In genomic region chr7:50577569-50577968, GRCh38 we compare ENCODE assay signal across 18 cellular contexts. TPM values are rescaled to one million over a fixed set of nuclear protein-coding genes. Genes with fewer than 3 reads are reported as not detected.
DNase-seq lines count a peak whose midpoint lies in the region; ATAC-seq and TF ChIP-seq lines count a peak whose summit lies in the region.
"Had no signal": no experiment of that assay in that cellular context is flagged by ENCODE, and none has a peak within 500 bp of the region (broad histone marks: within the 10 kb centered on the region; RNA-seq: fewer than 3 reads in every experiment).

No MANE protein-coding gene starts in this region.

- H3K9me3 ChIP-seq in Caco-2 (0 out of 2 replicates have a peak, but pooled peaks cover 5% of the 10 kb centered on the region), psoas muscle (no peaks in the 10 kb centered on the region), heart left ventricle (peaks cover 0 to 2% (median 0%) of the 10 kb centered on the region in 12 donors)

- POLR2A ChIA-PET in Caco-2 (lab: Charles Lee) (no interaction called here), WTC11 (lab: Charles Lee) (no interaction called here)

- TF ChIP-seq CTCF in Caco-2 (IDR thresholded peaks at IDR 0.05; ENCODE audit: insufficient read depth in 1 of 2, low read depth in 1 of 2, low read length in 1 of 2, severe bottlenecking in 1 of 2, unreplicated experiment in 1 of 2) (no peak), WTC11 (IDR thresholded peaks at IDR 0.05) (no peak), osteocyte (IDR thresholded peaks at IDR 0.05) (no peak), psoas muscle (IDR thresholded peaks at IDR 0.05) (no peak), heart left ventricle (IDR thresholded peaks at IDR 0.05) (no peak)

- intact Hi-C loops in Caco-2 (cut with micrococcal nuclease; ENCODE audit: unreplicated experiment) (no loop called here), psoas muscle (cut with DNase I) (no loop called here), heart left ventricle (cut with DNase I) (no loop called here)

- H3K4me1 ChIP-seq in Caco-2, result peaks cover 13% of the 10 kb centered on the region
- no peaks in the 10 kb centered on the region for H3K4me1 ChIP-seq in psoas muscle
- H3K4me1 ChIP-seq in heart left ventricle, result no peaks in the 10 kb centered on the region

- H3K27ac Mint-ChIP-seq in Caco-2 (ENCODE audit: unreplicated experiment) (peak overlapping the region; percentile 74), WTC11 (peak overlapping the region; percentile 15; the same call in 1 of the 2 replicates), osteocyte (ENCODE audit: unreplicated experiment) (no peak overlapping the region)
- H3K27ac Mint-ChIP-seq: CD4-positive, alpha-beta memory T cell had no signal

- no peaks in the 10 kb centered on the region for H3K36me3 ChIP-seq in Caco-2 (ENCODE audit: control insufficient read depth, insufficient read depth, low read length)
- no peaks in the 10 kb centered on the region for H3K36me3 ChIP-seq in psoas muscle (ENCODE audit: insufficient read depth in 1 of 2, low read depth in 1 of 2)
- no peaks in the 10 kb centered on the region for H3K36me3 ChIP-seq in heart left ventricle

- H3K4me1 Mint-ChIP-seq in Caco-2 (ENCODE audit: low read depth, unreplicated experiment) (peaks cover 33% of the 10 kb centered on the region), WTC11 (peaks cover 10% of the 10 kb centered on the region), osteocyte (ENCODE audit: unreplicated experiment) (no peaks in the 10 kb centered on the region)

- H3K27ac ChIP-seq in psoas muscle, result no peak overlapping the region
- H3K27ac ChIP-seq in heart left ventricle, result no peak overlapping the region
- H3K27ac ChIP-seq: GM23248 had no signal

- no peak for TF ChIP-seq POLR2A in heart left ventricle (IDR thresholded peaks at IDR 0.05)

- ATAC-seq in WTC11 (peak; percentile 75), psoas muscle (no peak), heart left ventricle (no peak)
- ATAC-seq: HCT116 had no signal

- H3K27me3 Mint-ChIP-seq in Caco-2 (ENCODE audit: insufficient read depth, unreplicated experiment), result no peaks in the 10 kb centered on the region
- H3K27me3 Mint-ChIP-seq in WTC11 (ENCODE audit: low read depth), result peaks cover 7% of the 10 kb centered on the region
- peaks cover 32% of the 10 kb centered on the region for H3K27me3 Mint-ChIP-seq in osteocyte (ENCODE audit: unreplicated experiment)

- H3K9me3 Mint-ChIP-seq in Caco-2 (ENCODE audit: unreplicated experiment) (peaks cover 36% of the 10 kb centered on the region), WTC11 (peaks cover 66% of the 10 kb centered on the region), osteocyte (ENCODE audit: unreplicated experiment) (peaks cover 11% of the 10 kb centered on the region)

- DNase-seq in Caco-2 (no peak), WTC11 (ENCODE audit: low spot score) (no peak), osteocyte (ENCODE audit: extremely low spot score, unreplicated experiment) (peak; percentile 48), psoas muscle (no peak), heart left ventricle (no peak), NCI-H146 (lab: John Stamatoyannopoulos, UW) (no peak)
- DNase-seq: C1 segment of cervical spinal cord; CD4-positive, alpha-beta memory T cell; COR-L47; DMS153; DND-41; GM23248; H7 had no signal

- WGBS in psoas muscle, 3 donors, result 89 to 95% (median 93%) methylated on average over 10 of the region's 10 CpGs
- 89 to 94% (median 91%) methylated on average over 10 of the region's 10 CpGs for WGBS in heart left ventricle, 4 donors

- peaks cover 9% of the 10 kb centered on the region for H3K36me3 Mint-ChIP-seq in Caco-2 (ENCODE audit: insufficient read depth, unreplicated experiment)
- H3K36me3 Mint-ChIP-seq in WTC11, result peaks cover 32% of the 10 kb centered on the region
- H3K36me3 Mint-ChIP-seq in osteocyte (ENCODE audit: unreplicated experiment), result no peaks in the 10 kb centered on the region

- no TSS peak for BruUV-seq in Caco-2 (replicated peaks; lab: Mats Ljungman, UMichigan)

- H3K4me3 ChIP-seq in Caco-2 (ENCODE audit: low read depth, low read length), result no peak overlapping the region
- no peak overlapping the region for H3K4me3 ChIP-seq in psoas muscle
- H3K4me3 ChIP-seq in heart left ventricle, result no peak overlapping the region
- H3K4me3 ChIP-seq: GM23248 had no signal

- CTCF ChIA-PET in Caco-2 (lab: Charles Lee) (no interaction called here), WTC11 (lab: Charles Lee) (interaction anchor here (0.7 kb wide), 1 partner anchor 11 kb away, joined by 4 read pairs; no protein-coding TSS in a partner anchor)

- H3K27me3 ChIP-seq in Caco-2 (replicated peaks; ENCODE audit: control insufficient read depth, insufficient read depth, low read length) (no peaks in the 10 kb centered on the region), psoas muscle (ENCODE audit: insufficient read depth in 3 of 3, low read length in 2 of 3) (no peaks in the 10 kb centered on the region), heart left ventricle (no peaks in the 10 kb centered on the region)

- H3K4me3 Mint-ChIP-seq in Caco-2 (ENCODE audit: unreplicated experiment) (no peak overlapping the region), WTC11 (no peak overlapping the region), osteocyte (ENCODE audit: unreplicated experiment) (no peak overlapping the region)
- H3K4me3 Mint-ChIP-seq: CD4-positive, alpha-beta memory T cell had no signal

TF ChIP-seq in WTC11, 78 proteins besides CTCF, POLR2A, EP300 and RAD21 (continues in another document):
- TF ChIP-seq SMAD3 (CRISPR knock-in tag; IDR thresholded peaks at IDR 0.05; ENCODE audit: borderline replicate concordance) (no peak), TEAD1 (CRISPR knock-in tag; IDR thresholded peaks at IDR 0.05) (no peak), ZBTB21 (CRISPR knock-in tag; IDR thresholded peaks at IDR 0.05; ENCODE audit: borderline replicate concordance) (no peak), NFE2L1 (CRISPR knock-in tag; IDR thresholded peaks at IDR 0.05) (no peak), MLX (CRISPR knock-in tag; IDR thresholded peaks at IDR 0.05) (no peak), NR3C1 (CRISPR knock-in tag; conservative IDR thresholded peaks at IDR 0.05; ENCODE audit: low read depth) (no peak), ELF4 (CRISPR knock-in tag; IDR thresholded peaks at IDR 0.05; ENCODE audit: low read depth) (no peak)
- TF ChIP-seq, protein P1, sequence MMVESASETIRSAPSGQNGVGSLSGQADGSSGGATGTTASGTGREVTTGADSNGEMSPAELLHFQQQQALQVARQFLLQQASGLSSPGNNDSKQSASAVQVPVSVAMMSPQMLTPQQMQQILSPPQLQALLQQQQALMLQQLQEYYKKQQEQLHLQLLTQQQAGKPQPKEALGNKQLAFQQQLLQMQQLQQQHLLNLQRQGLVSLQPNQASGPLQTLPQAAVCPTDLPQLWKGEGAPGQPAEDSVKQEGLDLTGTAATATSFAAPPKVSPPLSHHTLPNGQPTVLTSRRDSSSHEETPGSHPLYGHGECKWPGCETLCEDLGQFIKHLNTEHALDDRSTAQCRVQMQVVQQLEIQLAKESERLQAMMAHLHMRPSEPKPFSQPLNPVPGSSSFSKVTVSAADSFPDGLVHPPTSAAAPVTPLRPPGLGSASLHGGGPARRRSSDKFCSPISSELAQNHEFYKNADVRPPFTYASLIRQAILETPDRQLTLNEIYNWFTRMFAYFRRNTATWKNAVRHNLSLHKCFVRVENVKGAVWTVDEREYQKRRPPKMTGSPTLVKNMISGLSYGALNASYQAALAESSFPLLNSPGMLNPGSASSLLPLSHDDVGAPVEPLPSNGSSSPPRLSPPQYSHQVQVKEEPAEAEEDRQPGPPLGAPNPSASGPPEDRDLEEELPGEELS (CRISPR knock-in tag; IDR thresholded peaks at IDR 0.05), result no peak
- TF ChIP-seq, protein P2, sequence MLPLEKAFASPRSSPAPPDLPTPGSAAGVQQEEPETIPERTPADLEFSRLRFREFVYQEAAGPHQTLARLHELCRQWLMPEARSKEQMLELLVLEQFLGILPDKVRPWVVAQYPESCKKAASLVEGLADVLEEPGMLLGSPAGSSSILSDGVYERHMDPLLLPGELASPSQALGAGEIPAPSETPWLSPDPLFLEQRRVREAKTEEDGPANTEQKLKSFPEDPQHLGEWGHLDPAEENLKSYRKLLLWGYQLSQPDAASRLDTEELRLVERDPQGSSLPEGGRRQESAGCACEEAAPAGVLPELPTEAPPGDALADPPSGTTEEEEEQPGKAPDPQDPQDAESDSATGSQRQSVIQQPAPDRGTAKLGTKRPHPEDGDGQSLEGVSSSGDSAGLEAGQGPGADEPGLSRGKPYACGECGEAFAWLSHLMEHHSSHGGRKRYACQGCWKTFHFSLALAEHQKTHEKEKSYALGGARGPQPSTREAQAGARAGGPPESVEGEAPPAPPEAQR (CRISPR knock-in tag; IDR thresholded peaks at IDR 0.05), result no peak
- TF ChIP-seq, protein P3, sequence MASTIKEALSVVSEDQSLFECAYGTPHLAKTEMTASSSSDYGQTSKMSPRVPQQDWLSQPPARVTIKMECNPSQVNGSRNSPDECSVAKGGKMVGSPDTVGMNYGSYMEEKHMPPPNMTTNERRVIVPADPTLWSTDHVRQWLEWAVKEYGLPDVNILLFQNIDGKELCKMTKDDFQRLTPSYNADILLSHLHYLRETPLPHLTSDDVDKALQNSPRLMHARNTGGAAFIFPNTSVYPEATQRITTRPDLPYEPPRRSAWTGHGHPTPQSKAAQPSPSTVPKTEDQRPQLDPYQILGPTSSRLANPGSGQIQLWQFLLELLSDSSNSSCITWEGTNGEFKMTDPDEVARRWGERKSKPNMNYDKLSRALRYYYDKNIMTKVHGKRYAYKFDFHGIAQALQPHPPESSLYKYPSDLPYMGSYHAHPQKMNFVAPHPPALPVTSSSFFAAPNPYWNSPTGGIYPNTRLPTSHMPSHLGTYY (CRISPR knock-in tag; IDR thresholded peaks at IDR 0.05), result no peak

RNA-seq across cellular contexts. Expression of gene DDC, which starts 12.4 kb away (rescaled TPM):
- total RNA-seq in Caco-2 (2022) (75.9 and 87.0 TPM in 2 replicates), WTC11 (2021) (not detected in 3 replicates), osteocyte (not detected in 2 replicates), psoas muscle (1 to 10 TPM in 2 of 4 donors, under 1 TPM in 2; 0.40 to 1.7 (median 1.0) TPM), heart left ventricle (not detected)
- polyA plus RNA-seq in psoas muscle (under 1 TPM; 0.10 to 0.69 (median 0.44) TPM), heart left ventricle (under 1 TPM in 1 of 2 donors, not detected in 1; 0.08 TPM)
- total RNA-seq: A172; A673; CD4-positive, alpha-beta memory T cell; GM23248; H1 had no signal
- polyA plus RNA-seq: BJ; CD4-positive, alpha-beta memory T cell; GM23248 had no signal

Comparison
In these comparisons a context has a peak if more than half of its experiments do, and no peak if none do; other contexts are left out.
1. RNA of gene DDC, which starts 12.4 kb away (total RNA-seq): 75.9 to 87.0 TPM in Caco-2; 0.40 to 1.7 TPM in psoas muscle, not detected in WTC11, not detected in osteocyte and not detected in heart left ventricle; every median in the first group is over 10 times any median in the second.